ENCODE assay signal across 26 cellular contexts in genomic region chr12:21371050-21371449, GRCh38. TPM values are rescaled to one million over a fixed set of nuclear protein-coding genes. Genes with fewer than 3 reads are reported as not detected.
DNase-seq lines count a peak whose midpoint lies in the region; ATAC-seq, FAIRE-seq and TF ChIP-seq lines count a peak whose summit lies in the region.
"Had no signal": no experiment of that assay in that cellular context is flagged by ENCODE, and none has a peak within 500 bp of the region (broad histone marks: within the 10 kb centered on the region; RNA-seq: fewer than 3 reads in every experiment).

No MANE protein-coding gene starts in this region.

- H3K9me3 ChIP-seq in OCI-LY3 (ENCODE audit: insufficient read depth, low read length): no peaks in the 10 kb centered on the region
- H3K9me3 ChIP-seq in endothelial cell of umbilical vein (replicated peaks; ENCODE audit: control insufficient read depth, insufficient read depth, low read length): no peaks in the 10 kb centered on the region
- no peaks in the 10 kb centered on the region for H3K9me3 ChIP-seq in tibial artery
- H3K9me3 ChIP-seq: BLaER1, Caco-2, HAP-1 had no signal

- dilution Hi-C loops in endothelial cell of umbilical vein (cut with MboI; ENCODE audit: extremely low pct_ligation_motif_present, low sequenced_read_pairs): no loop called here

- intact Hi-C loops in endothelial cell of umbilical vein (cut with micrococcal nuclease): no loop called here
- intact Hi-C loops in tibial artery (cut with DNase I; ENCODE audit: low total_unique reads): no loop called here

- H3K79me2 ChIP-seq in OCI-LY3 (ENCODE audit: low read length): no peaks in the 10 kb centered on the region
- no peaks in the 10 kb centered on the region for H3K79me2 ChIP-seq in endothelial cell of umbilical vein (ENCODE audit: control insufficient read depth, insufficient read depth, low read length)

- CTCF ChIA-PET in endothelial cell of umbilical vein (lab: Charles Lee): interaction anchor here (1.4 kb wide), 1 partner anchor 75 kb away, joined by 3 read pairs; no protein-coding TSS in a partner anchor

- TF ChIP-seq POLR2A in endothelial cell of umbilical vein (IDR thresholded peaks at IDR 0.05; ENCODE audit: low read depth, low read length): no peak

- H3K4me3 ChIP-seq in Jurkat, Clone E6-1 (ENCODE audit: low read length): no peak overlapping the region
- H3K4me3 ChIP-seq in OCI-LY3 (ENCODE audit: low read length) (no peak overlapping the region), endothelial cell of umbilical vein (replicated peaks in 1 of 3; ENCODE audit: insufficient read depth in 1 of 3, low read depth in 1 of 3, low read length in 3 of 3) (no peak overlapping the region), tibial artery (no peak overlapping the region)
- H3K4me3 ChIP-seq: BLaER1, HAP-1, PC-9, SK-N-MC had no signal

- H3K27ac ChIP-seq in OCI-LY3 (ENCODE audit: low read length) (no peak overlapping the region), endothelial cell of umbilical vein (ENCODE audit: insufficient read depth, low read depth, low read length) (no peak overlapping the region), tibial artery (no peak overlapping the region)
- H3K27ac ChIP-seq: BLaER1, PC-9, SK-N-MC had no signal

- H3K9ac ChIP-seq in OCI-LY3 (ENCODE audit: low read length) (no peak overlapping the region), endothelial cell of umbilical vein (replicated peaks; ENCODE audit: extremely low read depth, insufficient read depth, low read length) (no peak overlapping the region)
- H3K9ac ChIP-seq: BLaER1 had no signal

- no peak for FAIRE-seq in endothelial cell of umbilical vein (lab: Jason Lieb, UNC)
- FAIRE-seq: GM19239, HTR-8/SVneo had no signal

- no TSS peak for BruUV-seq in endothelial cell of umbilical vein (replicated peaks; lab: Mats Ljungman, UMichigan)

- TF ChIP-seq CTCF in GM12874 (IDR thresholded peaks at IDR 0.05; ENCODE audit: insufficient read depth, low read depth, low read length): 0 out of 2 replicates have a peak, but pooled peaks have one; percentile 1
- TF ChIP-seq CTCF in OCI-LY3 (IDR thresholded peaks at IDR 0.05; ENCODE audit: low read depth, low read length): 0 out of 2 replicates have a peak, but pooled peaks have one; percentile 5
- TF ChIP-seq CTCF in endothelial cell of umbilical vein (IDR thresholded peaks at IDR 0.05; ENCODE audit: extremely low read depth in 1 of 2, insufficient read depth in 1 of 2, low read depth in 1 of 2, low read length in 2 of 2): no peak
- TF ChIP-seq CTCF in tibial artery (IDR thresholded peaks at IDR 0.05): no peak

- H3K9me1 ChIP-seq in endothelial cell of umbilical vein (replicated peaks; ENCODE audit: control insufficient read depth, extremely low read depth, insufficient read depth, low read length): no peaks in the 10 kb centered on the region

- H2AFZ ChIP-seq in OCI-LY3 (ENCODE audit: low read depth, low read length) (no peak overlapping the region), endothelial cell of umbilical vein (ENCODE audit: low read depth, low read length) (peak overlapping the region; percentile 14)
- H2AFZ ChIP-seq: PC-9 had no signal

- H3K36me3 ChIP-seq in OCI-LY3 (replicated peaks; ENCODE audit: low read depth, low read length) (no peaks in the 10 kb centered on the region), endothelial cell of umbilical vein (ENCODE audit: control insufficient read depth in 2 of 2, extremely low read depth in 1 of 2, insufficient read depth in 2 of 2, low read length in 2 of 2) (no peaks in the 10 kb centered on the region), tibial artery (no peaks in the 10 kb centered on the region)
- H3K36me3 ChIP-seq: BLaER1, HAP-1 had no signal

- no peak for ATAC-seq in HG03439 (IDR thresholded peaks at IDR 0.05; ENCODE audit: unreplicated experiment)
- ATAC-seq: T-helper 17 cell had no signal

- DNase-seq in Jurkat, Clone E6-1 (ENCODE audit: low read depth, low spot score): peak; percentile 5
- no peak for DNase-seq in endothelial cell of umbilical vein (ENCODE audit: low read depth, low spot score)
- no peak for DNase-seq in tibial artery
- DNase-seq in Kasumi-1 (lab: John Stamatoyannopoulos, UW): no peak
- DNase-seq: CD4-positive, alpha-beta memory T cell; DMS 273 treated with DMSO at 0.1 percent for 48 hours; GDM1; NCI-H1105 treated with DMSO at 0.1 percent for 48 hours; NCI-H2029 treated with DMSO at 0.1 percent for 48 hours; NCI-H524 treated with DMSO at 0.1 percent for 48 hours; NCI-H82; PC-9; RPMI8226; SHP77; SW 1271; T-helper 17 cell had no signal

- H3K4me2 ChIP-seq in OCI-LY3 (ENCODE audit: low read length) (no peak overlapping the region), endothelial cell of umbilical vein (ENCODE audit: insufficient read depth, low read length) (no peak overlapping the region)
- H3K4me2 ChIP-seq: BLaER1, PC-9 had no signal

- H3K4me1 ChIP-seq in OCI-LY3 (ENCODE audit: low read length) (no peaks in the 10 kb centered on the region), endothelial cell of umbilical vein (ENCODE audit: control insufficient read depth, extremely low read depth, insufficient read depth, low read length) (peaks cover 9% of the 10 kb centered on the region), tibial artery (no peaks in the 10 kb centered on the region)
- H3K4me1 ChIP-seq: BLaER1, Caco-2, HAP-1 had no signal

- no peaks in the 10 kb centered on the region for H3K27me3 ChIP-seq in OCI-LY3 (ENCODE audit: low read depth, low read length)
- H3K27me3 ChIP-seq in endothelial cell of umbilical vein (ENCODE audit: control insufficient read depth in 2 of 2, insufficient read depth in 2 of 2, low read length in 2 of 2): no peaks in the 10 kb centered on the region
- no peaks in the 10 kb centered on the region for H3K27me3 ChIP-seq in tibial artery
- H3K27me3 ChIP-seq: BLaER1 had no signal

- POLR2A ChIA-PET in endothelial cell of umbilical vein (lab: Charles Lee): no interaction called here

- no peaks in the 10 kb centered on the region for H4K20me1 ChIP-seq in OCI-LY3 (ENCODE audit: insufficient read depth, low read length)
- H4K20me1 ChIP-seq in endothelial cell of umbilical vein (replicated peaks; ENCODE audit: control insufficient read depth, extremely low read depth, insufficient read depth, low read length): no peaks in the 10 kb centered on the region
- H4K20me1 ChIP-seq: BLaER1 had no signal

TF ChIP-seq in endothelial cell of umbilical vein, 7 proteins besides CTCF, POLR2A, EP300 and RAD21:
- TF ChIP-seq JUN (IDR thresholded peaks at IDR 0.05; ENCODE audit: borderline replicate concordance, insufficient read depth, insufficient read length, low read depth): no peak
- no peak for TF ChIP-seq FOS (IDR thresholded peaks at IDR 0.05; ENCODE audit: borderline replicate concordance, insufficient read depth, low read length)
- TF ChIP-seq POLR2AphosphoS5 (IDR thresholded peaks at IDR 0.05; ENCODE audit: insufficient read depth, low read depth, low read length): no peak
- no peak for TF ChIP-seq MAX (IDR thresholded peaks at IDR 0.05; ENCODE audit: insufficient read depth, insufficient read length)
- no peak for TF ChIP-seq GATA2 (IDR thresholded peaks at IDR 0.05; ENCODE audit: insufficient read depth, insufficient read length, low read depth, low read length)
- no peak for TF ChIP-seq EZH2 (IDR thresholded peaks at IDR 0.05; ENCODE audit: borderline replicate concordance, low read depth, low read length, severe bottlenecking)
- no peak for TF ChIP-seq MYC (IDR thresholded peaks at IDR 0.05; ENCODE audit: low read depth, low read length)

RNA-seq across cellular contexts. Expression of gene IAPP, which starts 1.7 kb away (rescaled TPM):
- not detected for polyA plus RNA-seq in Jurkat, Clone E6-1 (2012; ENCODE audit: insufficient read depth, insufficient read length)
- total RNA-seq in endothelial cell of umbilical vein: not detected in 2 replicates
- not detected in 2 replicates for polyA plus RNA-seq in endothelial cell of umbilical vein
- not detected in 2 replicates for polyA plus RNA-seq in endothelial cell of umbilical vein (2011; cell fraction: cytosol; rRNA removed)
- not detected in 2 replicates for polyA plus RNA-seq in endothelial cell of umbilical vein (2011; cell fraction: nucleus; rRNA removed)
- not detected in 2 replicates for polyA plus RNA-seq in endothelial cell of umbilical vein (2012)
- not detected in 2 replicates for polyA minus RNA-seq in endothelial cell of umbilical vein
- polyA minus RNA-seq in endothelial cell of umbilical vein (2011; cell fraction: cytosol; rRNA and poly(A)+ RNA removed): not detected
- not detected in 2 replicates for polyA minus RNA-seq in endothelial cell of umbilical vein (2011; cell fraction: nucleus; rRNA and poly(A)+ RNA removed)
- total RNA-seq: Caco-2; CD4-positive, alpha-beta memory T cell; LHCN-M2; PC-9; T-helper 17 cell had no signal
- polyA plus RNA-seq: CD4-positive, alpha-beta memory T cell had no signal

RNA-seq across cellular contexts. Expression of gene SLCO1A2, which starts 36.3 kb away (rescaled TPM):
- polyA plus RNA-seq in Jurkat, Clone E6-1 (2012; ENCODE audit: insufficient read depth, insufficient read length): not detected
- total RNA-seq in endothelial cell of umbilical vein: not detected in 2 replicates
- not detected in 2 replicates for polyA plus RNA-seq in endothelial cell of umbilical vein
- polyA plus RNA-seq in endothelial cell of umbilical vein (2011; cell fraction: cytosol; rRNA removed): not detected in 2 replicates
- polyA plus RNA-seq in endothelial cell of umbilical vein (2011; cell fraction: nucleus; rRNA removed): 0.04 and 0.16 TPM in 2 replicates
- not detected in 2 replicates for polyA plus RNA-seq in endothelial cell of umbilical vein (2012)
- polyA minus RNA-seq in endothelial cell of umbilical vein: 0.58 TPM in 1 of 2 replicates, not detected in the other
- not detected for polyA minus RNA-seq in endothelial cell of umbilical vein (2011; cell fraction: cytosol; rRNA and poly(A)+ RNA removed)
- polyA minus RNA-seq in endothelial cell of umbilical vein (2011; cell fraction: nucleus; rRNA and poly(A)+ RNA removed): not detected in 2 replicates
- total RNA-seq: CD4-positive, alpha-beta memory T cell; T-helper 17 cell had no signal
- polyA plus RNA-seq: CD4-positive, alpha-beta memory T cell had no signal

Comparison
In these comparisons a context has a peak if more than half of its experiments do, and no peak if none do; other contexts are left out.
1. CTCF ChIP-seq: peak in GM12874 (single experiment) and OCI-LY3 (single experiment); none in endothelial cell of umbilical vein (0 of 2) and tibial artery (0 of 2).